ENCODE assay signal across 1 cellular context in the genomic region with DNA sequence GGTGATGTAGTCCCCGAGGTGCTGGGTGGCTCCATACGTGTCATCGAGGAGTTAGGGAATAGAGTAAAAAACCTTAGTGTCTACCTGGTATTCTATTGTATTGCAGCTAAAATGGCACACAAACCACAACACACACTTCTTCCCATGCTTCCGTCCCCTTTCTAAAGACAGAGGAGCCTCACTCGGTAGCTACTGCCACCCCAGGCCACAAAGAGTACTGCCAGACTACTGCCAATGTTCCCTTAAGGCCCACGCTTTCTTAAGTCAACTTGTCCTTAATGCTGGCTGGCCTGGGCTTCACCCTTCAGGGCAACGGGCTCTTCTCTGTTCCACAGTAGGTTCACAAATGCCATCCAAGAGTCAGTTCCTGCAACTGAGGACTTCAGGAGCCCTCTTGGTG.
TF ChIP-seq lines count a peak whose summit lies in the region.

No MANE protein-coding gene starts in this region.

TF ChIP-seq in WTC11, 78 proteins besides CTCF, POLR2A, EP300 and RAD21 (continued from another document):
- TF ChIP-seq, protein P1, sequence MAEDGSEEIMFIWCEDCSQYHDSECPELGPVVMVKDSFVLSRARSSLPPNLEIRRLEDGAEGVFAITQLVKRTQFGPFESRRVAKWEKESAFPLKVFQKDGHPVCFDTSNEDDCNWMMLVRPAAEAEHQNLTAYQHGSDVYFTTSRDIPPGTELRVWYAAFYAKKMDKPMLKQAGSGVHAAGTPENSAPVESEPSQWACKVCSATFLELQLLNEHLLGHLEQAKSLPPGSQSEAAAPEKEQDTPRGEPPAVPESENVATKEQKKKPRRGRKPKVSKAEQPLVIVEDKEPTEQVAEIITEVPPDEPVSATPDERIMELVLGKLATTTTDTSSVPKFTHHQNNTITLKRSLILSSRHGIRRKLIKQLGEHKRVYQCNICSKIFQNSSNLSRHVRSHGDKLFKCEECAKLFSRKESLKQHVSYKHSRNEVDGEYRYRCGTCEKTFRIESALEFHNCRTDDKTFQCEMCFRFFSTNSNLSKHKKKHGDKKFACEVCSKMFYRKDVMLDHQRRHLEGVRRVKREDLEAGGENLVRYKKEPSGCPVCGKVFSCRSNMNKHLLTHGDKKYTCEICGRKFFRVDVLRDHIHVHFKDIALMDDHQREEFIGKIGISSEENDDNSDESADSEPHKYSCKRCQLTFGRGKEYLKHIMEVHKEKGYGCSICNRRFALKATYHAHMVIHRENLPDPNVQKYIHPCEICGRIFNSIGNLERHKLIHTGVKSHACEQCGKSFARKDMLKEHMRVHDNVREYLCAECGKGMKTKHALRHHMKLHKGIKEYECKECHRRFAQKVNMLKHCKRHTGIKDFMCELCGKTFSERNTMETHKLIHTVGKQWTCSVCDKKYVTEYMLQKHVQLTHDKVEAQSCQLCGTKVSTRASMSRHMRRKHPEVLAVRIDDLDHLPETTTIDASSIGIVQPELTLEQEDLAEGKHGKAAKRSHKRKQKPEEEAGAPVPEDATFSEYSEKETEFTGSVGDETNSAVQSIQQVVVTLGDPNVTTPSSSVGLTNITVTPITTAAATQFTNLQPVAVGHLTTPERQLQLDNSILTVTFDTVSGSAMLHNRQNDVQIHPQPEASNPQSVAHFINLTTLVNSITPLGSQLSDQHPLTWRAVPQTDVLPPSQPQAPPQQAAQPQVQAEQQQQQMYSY (CRISPR knock-in tag; IDR thresholded peaks at IDR 0.05), result no peak
- TF ChIP-seq NR3C1 (CRISPR knock-in tag; conservative IDR thresholded peaks at IDR 0.05; ENCODE audit: low read depth), result no peak
- TF ChIP-seq, protein P2, sequence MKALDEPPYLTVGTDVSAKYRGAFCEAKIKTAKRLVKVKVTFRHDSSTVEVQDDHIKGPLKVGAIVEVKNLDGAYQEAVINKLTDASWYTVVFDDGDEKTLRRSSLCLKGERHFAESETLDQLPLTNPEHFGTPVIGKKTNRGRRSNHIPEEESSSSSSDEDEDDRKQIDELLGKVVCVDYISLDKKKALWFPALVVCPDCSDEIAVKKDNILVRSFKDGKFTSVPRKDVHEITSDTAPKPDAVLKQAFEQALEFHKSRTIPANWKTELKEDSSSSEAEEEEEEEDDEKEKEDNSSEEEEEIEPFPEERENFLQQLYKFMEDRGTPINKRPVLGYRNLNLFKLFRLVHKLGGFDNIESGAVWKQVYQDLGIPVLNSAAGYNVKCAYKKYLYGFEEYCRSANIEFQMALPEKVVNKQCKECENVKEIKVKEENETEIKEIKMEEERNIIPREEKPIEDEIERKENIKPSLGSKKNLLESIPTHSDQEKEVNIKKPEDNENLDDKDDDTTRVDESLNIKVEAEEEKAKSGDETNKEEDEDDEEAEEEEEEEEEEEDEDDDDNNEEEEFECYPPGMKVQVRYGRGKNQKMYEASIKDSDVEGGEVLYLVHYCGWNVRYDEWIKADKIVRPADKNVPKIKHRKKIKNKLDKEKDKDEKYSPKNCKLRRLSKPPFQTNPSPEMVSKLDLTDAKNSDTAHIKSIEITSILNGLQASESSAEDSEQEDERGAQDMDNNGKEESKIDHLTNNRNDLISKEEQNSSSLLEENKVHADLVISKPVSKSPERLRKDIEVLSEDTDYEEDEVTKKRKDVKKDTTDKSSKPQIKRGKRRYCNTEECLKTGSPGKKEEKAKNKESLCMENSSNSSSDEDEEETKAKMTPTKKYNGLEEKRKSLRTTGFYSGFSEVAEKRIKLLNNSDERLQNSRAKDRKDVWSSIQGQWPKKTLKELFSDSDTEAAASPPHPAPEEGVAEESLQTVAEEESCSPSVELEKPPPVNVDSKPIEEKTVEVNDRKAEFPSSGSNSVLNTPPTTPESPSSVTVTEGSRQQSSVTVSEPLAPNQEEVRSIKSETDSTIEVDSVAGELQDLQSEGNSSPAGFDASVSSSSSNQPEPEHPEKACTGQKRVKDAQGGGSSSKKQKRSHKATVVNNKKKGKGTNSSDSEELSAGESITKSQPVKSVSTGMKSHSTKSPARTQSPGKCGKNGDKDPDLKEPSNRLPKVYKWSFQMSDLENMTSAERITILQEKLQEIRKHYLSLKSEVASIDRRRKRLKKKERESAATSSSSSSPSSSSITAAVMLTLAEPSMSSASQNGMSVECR (CRISPR knock-in tag; IDR thresholded peaks at IDR 0.05; ENCODE audit: borderline replicate concordance), result no peak
- TF ChIP-seq, protein P3, sequence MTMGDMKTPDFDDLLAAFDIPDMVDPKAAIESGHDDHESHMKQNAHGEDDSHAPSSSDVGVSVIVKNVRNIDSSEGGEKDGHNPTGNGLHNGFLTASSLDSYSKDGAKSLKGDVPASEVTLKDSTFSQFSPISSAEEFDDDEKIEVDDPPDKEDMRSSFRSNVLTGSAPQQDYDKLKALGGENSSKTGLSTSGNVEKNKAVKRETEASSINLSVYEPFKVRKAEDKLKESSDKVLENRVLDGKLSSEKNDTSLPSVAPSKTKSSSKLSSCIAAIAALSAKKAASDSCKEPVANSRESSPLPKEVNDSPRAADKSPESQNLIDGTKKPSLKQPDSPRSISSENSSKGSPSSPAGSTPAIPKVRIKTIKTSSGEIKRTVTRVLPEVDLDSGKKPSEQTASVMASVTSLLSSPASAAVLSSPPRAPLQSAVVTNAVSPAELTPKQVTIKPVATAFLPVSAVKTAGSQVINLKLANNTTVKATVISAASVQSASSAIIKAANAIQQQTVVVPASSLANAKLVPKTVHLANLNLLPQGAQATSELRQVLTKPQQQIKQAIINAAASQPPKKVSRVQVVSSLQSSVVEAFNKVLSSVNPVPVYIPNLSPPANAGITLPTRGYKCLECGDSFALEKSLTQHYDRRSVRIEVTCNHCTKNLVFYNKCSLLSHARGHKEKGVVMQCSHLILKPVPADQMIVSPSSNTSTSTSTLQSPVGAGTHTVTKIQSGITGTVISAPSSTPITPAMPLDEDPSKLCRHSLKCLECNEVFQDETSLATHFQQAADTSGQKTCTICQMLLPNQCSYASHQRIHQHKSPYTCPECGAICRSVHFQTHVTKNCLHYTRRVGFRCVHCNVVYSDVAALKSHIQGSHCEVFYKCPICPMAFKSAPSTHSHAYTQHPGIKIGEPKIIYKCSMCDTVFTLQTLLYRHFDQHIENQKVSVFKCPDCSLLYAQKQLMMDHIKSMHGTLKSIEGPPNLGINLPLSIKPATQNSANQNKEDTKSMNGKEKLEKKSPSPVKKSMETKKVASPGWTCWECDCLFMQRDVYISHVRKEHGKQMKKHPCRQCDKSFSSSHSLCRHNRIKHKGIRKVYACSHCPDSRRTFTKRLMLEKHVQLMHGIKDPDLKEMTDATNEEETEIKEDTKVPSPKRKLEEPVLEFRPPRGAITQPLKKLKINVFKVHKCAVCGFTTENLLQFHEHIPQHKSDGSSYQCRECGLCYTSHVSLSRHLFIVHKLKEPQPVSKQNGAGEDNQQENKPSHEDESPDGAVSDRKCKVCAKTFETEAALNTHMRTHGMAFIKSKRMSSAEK (CRISPR knock-in tag; IDR thresholded peaks at IDR 0.05; ENCODE audit: borderline replicate concordance), result no peak
- no peak for TF ChIP-seq ZNF671 (CRISPR knock-in tag; IDR thresholded peaks at IDR 0.05)
- TF ChIP-seq, protein P4, sequence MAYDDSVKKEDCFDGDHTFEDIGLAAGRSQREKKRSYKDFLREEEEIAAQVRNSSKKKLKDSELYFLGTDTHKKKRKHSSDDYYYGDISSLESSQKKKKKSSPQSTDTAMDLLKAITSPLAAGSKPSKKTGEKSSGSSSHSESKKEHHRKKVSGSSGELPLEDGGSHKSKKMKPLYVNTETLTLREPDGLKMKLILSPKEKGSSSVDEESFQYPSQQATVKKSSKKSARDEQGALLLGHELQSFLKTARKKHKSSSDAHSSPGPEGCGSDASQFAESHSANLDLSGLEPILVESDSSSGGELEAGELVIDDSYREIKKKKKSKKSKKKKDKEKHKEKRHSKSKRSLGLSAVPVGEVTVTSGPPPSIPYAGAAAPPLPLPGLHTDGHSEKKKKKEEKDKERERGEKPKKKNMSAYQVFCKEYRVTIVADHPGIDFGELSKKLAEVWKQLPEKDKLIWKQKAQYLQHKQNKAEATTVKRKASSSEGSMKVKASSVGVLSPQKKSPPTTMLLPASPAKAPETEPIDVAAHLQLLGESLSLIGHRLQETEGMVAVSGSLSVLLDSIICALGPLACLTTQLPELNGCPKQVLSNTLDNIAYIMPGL (CRISPR knock-in tag; IDR thresholded peaks at IDR 0.05), result no peak
- TF ChIP-seq NR2C2 (CRISPR knock-in tag; IDR thresholded peaks at IDR 0.05), result no peak
- no peak for TF ChIP-seq TCF7 (CRISPR knock-in tag; IDR thresholded peaks at IDR 0.05; ENCODE audit: low read depth)
- TF ChIP-seq, protein P5, sequence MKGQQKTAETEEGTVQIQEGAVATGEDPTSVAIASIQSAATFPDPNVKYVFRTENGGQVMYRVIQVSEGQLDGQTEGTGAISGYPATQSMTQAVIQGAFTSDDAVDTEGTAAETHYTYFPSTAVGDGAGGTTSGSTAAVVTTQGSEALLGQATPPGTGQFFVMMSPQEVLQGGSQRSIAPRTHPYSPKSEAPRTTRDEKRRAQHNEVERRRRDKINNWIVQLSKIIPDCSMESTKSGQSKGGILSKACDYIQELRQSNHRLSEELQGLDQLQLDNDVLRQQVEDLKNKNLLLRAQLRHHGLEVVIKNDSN (CRISPR knock-in tag; IDR thresholded peaks at IDR 0.05), result no peak
- TF ChIP-seq, protein P6, sequence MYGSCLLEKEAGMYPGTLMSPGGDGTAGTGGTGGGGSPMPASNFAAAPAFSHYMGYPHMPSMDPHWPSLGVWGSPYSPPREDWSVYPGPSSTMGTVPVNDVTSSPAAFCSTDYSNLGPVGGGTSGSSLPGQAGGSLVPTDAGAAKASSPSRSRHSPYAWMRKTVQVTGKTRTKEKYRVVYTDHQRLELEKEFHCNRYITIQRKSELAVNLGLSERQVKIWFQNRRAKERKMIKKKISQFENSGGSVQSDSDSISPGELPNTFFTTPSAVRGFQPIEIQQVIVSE (CRISPR knock-in tag; IDR thresholded peaks at IDR 0.05; ENCODE audit: borderline replicate concordance), result no peak
- TF ChIP-seq, protein P7, sequence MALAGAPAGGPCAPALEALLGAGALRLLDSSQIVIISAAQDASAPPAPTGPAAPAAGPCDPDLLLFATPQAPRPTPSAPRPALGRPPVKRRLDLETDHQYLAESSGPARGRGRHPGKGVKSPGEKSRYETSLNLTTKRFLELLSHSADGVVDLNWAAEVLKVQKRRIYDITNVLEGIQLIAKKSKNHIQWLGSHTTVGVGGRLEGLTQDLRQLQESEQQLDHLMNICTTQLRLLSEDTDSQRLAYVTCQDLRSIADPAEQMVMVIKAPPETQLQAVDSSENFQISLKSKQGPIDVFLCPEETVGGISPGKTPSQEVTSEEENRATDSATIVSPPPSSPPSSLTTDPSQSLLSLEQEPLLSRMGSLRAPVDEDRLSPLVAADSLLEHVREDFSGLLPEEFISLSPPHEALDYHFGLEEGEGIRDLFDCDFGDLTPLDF (CRISPR knock-in tag; IDR thresholded peaks at IDR 0.05), result no peak
- no peak for TF ChIP-seq JAZF1 (CRISPR knock-in tag; IDR thresholded peaks at IDR 0.05)
- TF ChIP-seq, protein P8, sequence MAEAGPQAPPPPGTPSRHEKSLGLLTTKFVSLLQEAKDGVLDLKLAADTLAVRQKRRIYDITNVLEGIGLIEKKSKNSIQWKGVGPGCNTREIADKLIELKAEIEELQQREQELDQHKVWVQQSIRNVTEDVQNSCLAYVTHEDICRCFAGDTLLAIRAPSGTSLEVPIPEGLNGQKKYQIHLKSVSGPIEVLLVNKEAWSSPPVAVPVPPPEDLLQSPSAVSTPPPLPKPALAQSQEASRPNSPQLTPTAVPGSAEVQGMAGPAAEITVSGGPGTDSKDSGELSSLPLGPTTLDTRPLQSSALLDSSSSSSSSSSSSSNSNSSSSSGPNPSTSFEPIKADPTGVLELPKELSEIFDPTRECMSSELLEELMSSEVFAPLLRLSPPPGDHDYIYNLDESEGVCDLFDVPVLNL (CRISPR knock-in tag; IDR thresholded peaks at IDR 0.05; ENCODE audit: borderline replicate concordance, low read depth), result no peak
- TF ChIP-seq ZNF121 (CRISPR knock-in tag; IDR thresholded peaks at IDR 0.05), result no peak
